18 cellular contexts compared by ENCODE assay signal in the genomic region with DNA sequence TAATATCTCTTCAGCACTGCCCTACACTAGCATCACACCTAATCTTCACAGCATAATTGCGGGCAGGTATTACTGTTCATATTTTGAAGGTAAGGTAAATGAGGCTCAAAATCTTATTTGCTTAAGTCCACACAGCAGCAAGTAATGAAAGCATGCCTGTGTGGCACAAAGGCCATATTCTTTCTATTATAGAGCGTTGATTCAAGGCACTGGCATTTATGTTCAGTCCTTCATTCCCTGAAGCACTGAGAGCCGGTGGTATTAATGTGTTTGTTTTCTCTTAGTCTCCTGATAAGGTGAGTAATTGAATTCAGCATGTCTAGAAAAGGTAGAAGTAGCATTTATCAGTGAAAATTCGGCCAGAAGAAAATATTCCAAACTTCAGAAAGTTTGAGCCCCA.
DNase-seq lines count a peak whose midpoint lies in the region; ATAC-seq, FAIRE-seq and TF ChIP-seq lines count a peak whose summit lies in the region.
"Had no signal": no experiment of that assay in that cellular context is flagged by ENCODE, and none has a peak within 500 bp of the region (broad histone marks: within the 10 kb centered on the region; RNA-seq: fewer than 3 reads in every experiment).

No MANE protein-coding gene starts in this region.

- intact Hi-C loops in body of pancreas (cut with DNase I) (no loop called here), pancreas (cut with DNase I) (no loop called here), left cardiac atrium (cut with DNase I) (loop anchor here in 1 of 2 donors (10.0 kb wide), 1 partner anchor 91 kb away; no protein-coding TSS in a partner anchor), testis (cut with DNase I; ENCODE audit: low total_unique reads) (no loop called here)

- H3K27me3 ChIP-seq in body of pancreas (no peaks in the 10 kb centered on the region), pancreas (no peaks in the 10 kb centered on the region), testis (no peaks in the 10 kb centered on the region)
- H3K27me3 ChIP-seq: SJSA1 had no signal

- ATAC-seq in body of pancreas (peak; percentile 33), pancreas (peak in 3 of 4 donors; percentile 24 to 66 (median 48)), left cardiac atrium (no peak)

- H3K4me3 ChIP-seq in body of pancreas: no peak overlapping the region
- no peak overlapping the region for H3K4me3 ChIP-seq in pancreas
- H3K4me3 ChIP-seq in testis: no peak overlapping the region
- H3K4me3 ChIP-seq: HAP-1, K562, SJSA1 had no signal

- no peak overlapping the region for H3K27ac ChIP-seq in body of pancreas
- H3K27ac ChIP-seq in pancreas: no peak overlapping the region
- H3K27ac ChIP-seq in testis: no peak overlapping the region
- H3K27ac ChIP-seq: SJSA1 had no signal

- TF ChIP-seq POLR2A in body of pancreas (IDR thresholded peaks at IDR 0.05) (no peak), testis (IDR thresholded peaks at IDR 0.05) (no peak)

- H3K4me1 ChIP-seq in body of pancreas (peaks cover 4% of the 10 kb centered on the region), pancreas (peaks cover 0 to 5% (median 0%) of the 10 kb centered on the region in 3 donors), testis (no peaks in the 10 kb centered on the region)
- H3K4me1 ChIP-seq: HAP-1, SJSA1 had no signal

- H3K36me3 ChIP-seq in body of pancreas (replicated peaks in 1 of 2; ENCODE audit: insufficient read depth in 1 of 2, low read depth in 2 of 2) (peaks cover 0 to 2% of the 10 kb centered on the region in 2 donors), pancreas (no peaks in the 10 kb centered on the region), testis (ENCODE audit: low read depth, missing control alignments) (no peaks in the 10 kb centered on the region)
- H3K36me3 ChIP-seq: HAP-1, SJSA1 had no signal

- DNase-seq in NCI-H1048 (lab: John Stamatoyannopoulos, UW): peak; percentile 76
- DNase-seq in NCI-H526 treated with DMSO at 0.1 percent for 48 hours (lab: John Stamatoyannopoulos, UW): peak; percentile 83
- no peak for DNase-seq in body of pancreas
- no peak for DNase-seq in pancreas
- DNase-seq in left cardiac atrium: no peak
- no peak for DNase-seq in medulla oblongata (ENCODE audit: extremely low spot score)
- DNase-seq in testis: no peak
- DNase-seq: GOT3; NCI-H187; NCI-H2081 treated with DMSO at 0.1 percent for 48 hours; NCI-H2171; NCI-H510A; NK-92 treated with Interleukin-12 subunit alpha and Interleukin-12 subunit beta, amount 100 ng/mL, for 24 hours; Right ventricle myocardium superior had no signal

- H3K9me3 ChIP-seq in body of pancreas (no peaks in the 10 kb centered on the region), pancreas (no peaks in the 10 kb centered on the region), testis (no peaks in the 10 kb centered on the region)
- H3K9me3 ChIP-seq: HAP-1, SJSA1 had no signal

- 34 to 48% methylated on average over 4 of the region's 4 CpGs for WGBS in body of pancreas, 2 donors
- 38 to 41% methylated on average over 4 of the region's 4 CpGs for WGBS in pancreas, 2 donors
- 79 to 81% methylated on average over 4 of the region's 4 CpGs for WGBS in testis, 2 donors

- TF ChIP-seq CTCF in body of pancreas (IDR thresholded peaks at IDR 0.05): no peak
- TF ChIP-seq CTCF in pancreas (IDR thresholded peaks at IDR 0.05): no peak
- TF ChIP-seq CTCF in testis (IDR thresholded peaks at IDR 0.05): no peak

- no peak for FAIRE-seq in pancreas (lab: Jason Lieb, UNC)
- FAIRE-seq: HTR-8/SVneo had no signal

Comparison
In these comparisons a context has a peak if more than half of its experiments do, and no peak if none do; other contexts are left out.
1. DNase-seq: peak in NCI-H1048 (single experiment) and NCI-H526 treated with DMSO at 0.1 percent for 48 hours (single experiment); none in body of pancreas (0 of 4), pancreas (0 of 6), left cardiac atrium (single experiment), medulla oblongata (single experiment) and testis (single experiment).
2. ATAC-seq: peak in body of pancreas (single experiment) and pancreas (3 of 4); none in left cardiac atrium (0 of 2).